8 cellular contexts compared by ENCODE assay signal in genomic region chr7:33107136-33108066, GRCh38. TPM values are rescaled to one million over a fixed set of nuclear protein-coding genes. Genes with fewer than 3 reads are reported as not detected.
DNase-seq lines count a peak whose midpoint lies in the region; ATAC-seq and TF ChIP-seq lines count a peak whose summit lies in the region.

No MANE protein-coding gene starts in this region.

- POLR2A ChIA-PET in A673 (lab: Charles Lee; ENCODE audit: low non-redundant PET) = no interaction called here

- ATAC-seq in HG02884 (IDR thresholded peaks at IDR 0.05; ENCODE audit: unreplicated experiment) = peak; percentile 40
- ATAC-seq in activated naive CD4-positive, alpha-beta T cell treated with anti-CD3 and anti-CD28 coated beads, Interleukin-2, amount 50 U/mL, for 72 hours = peak; percentile 23 to 29
- peak; percentile 44 for ATAC-seq in left ventricle myocardium superior

- H3K9me3 Mint-ChIP-seq in activated naive CD4-positive, alpha-beta T cell treated with anti-CD3 and anti-CD28 coated beads, Interleukin-2, amount 50 U/mL, for 72 hours = no peaks in the 10 kb centered on the region

- H3K36me3 Mint-ChIP-seq in activated naive CD4-positive, alpha-beta T cell treated with anti-CD3 and anti-CD28 coated beads, Interleukin-2, amount 50 U/mL, for 72 hours = no peaks in the 10 kb centered on the region

- H3K27ac ChIP-seq in A673 (ENCODE audit: low read depth, low read length, poor library complexity, severe bottlenecking) = no peak overlapping the region

- no TSS peak for BruUV-seq in A673 (replicated peaks; lab: Mats Ljungman, UMichigan)

- H3K4me1 ChIP-seq in A673 (ENCODE audit: insufficient read depth, low read length, poor library complexity, severe bottlenecking) = peaks cover 8% of the 10 kb centered on the region

- in situ Hi-C loops in G401 (cut with HindIII; ENCODE audit: low sequenced_read_pairs) = no loop called here

- DNase-seq in A673 (ENCODE audit: low spot score) (peak; percentile 58), G401 (ENCODE audit: low spot score) (peak; percentile 47), NCI-H460 (ENCODE audit: extremely low read depth, low read depth) (peak; percentile 28), left ventricle myocardium superior (no peak), renal cortical epithelial cell (ENCODE audit: low read depth) (peak; percentile 37)
- DNase-seq in activated naive CD4-positive, alpha-beta T cell treated with anti-CD3 and anti-CD28 coated beads, Interleukin-2, amount 50 U/mL, for 72 hours (ENCODE audit: low spot score in 2 of 2) = peak in 1 of 2 donors; percentile 46
- DNase-seq in activated CD8-positive, alpha-beta memory T cell treated with anti-CD3 and anti-CD28 coated beads, Interleukin-2, amount 50 U/mL, for 4 hours = no peak

- peaks cover 14% of the 10 kb centered on the region for H3K36me3 ChIP-seq in A673 (ENCODE audit: insufficient read depth, low read length, poor library complexity, severe bottlenecking)

- H3K4me3 ChIP-seq in A673 (ENCODE audit: low read depth, low read length, poor library complexity, severe bottlenecking) = peak overlapping the region; percentile 95

- no peaks in the 10 kb centered on the region for H3K27me3 ChIP-seq in A673 (replicated peaks; ENCODE audit: insufficient read depth, low read depth, low read length, poor library complexity)

- CTCF ChIA-PET in A673 (lab: Charles Lee) = interaction anchor here (1.1 kb wide), 1 partner anchor 261 kb away, joined by 5 read pairs; no protein-coding TSS in a partner anchor

- intact Hi-C loops in A673 (cut with micrococcal nuclease; ENCODE audit: unreplicated experiment) = loop anchor here (1.0 to 5.0 kb wide), 3 partner anchors 261 to 340 kb away; no protein-coding TSS in a partner anchor
- intact Hi-C loops in left ventricle myocardium superior (cut with micrococcal nuclease) = no loop called here

- peak; percentile 52 for TF ChIP-seq CTCF in A673 (conservative IDR thresholded peaks at IDR 0.05; ENCODE audit: low read depth, low read length)

- H3K27ac Mint-ChIP-seq in activated naive CD4-positive, alpha-beta T cell treated with anti-CD3 and anti-CD28 coated beads, Interleukin-2, amount 50 U/mL, for 72 hours = peak overlapping the region in 1 of 2 donors; percentile 86

- no peaks in the 10 kb centered on the region for H3K9me3 ChIP-seq in A673 (ENCODE audit: low read depth, low read length, poor library complexity, severe bottlenecking)

RNA-seq across cellular contexts. Expression of gene RP9, which starts 1.8 kb away (rescaled TPM):
- 29.3 and 29.5 TPM in 2 replicates for total RNA-seq in A673 (2021)
- 16.6 and 27.3 TPM in 2 replicates for total RNA-seq in G401 (2014; rRNA removed; shearing (Covaris generic))
- 35.7 and 35.8 TPM in 2 replicates for total RNA-seq in NCI-H460 (2014; rRNA removed; shearing (Covaris generic))
- polyA plus RNA-seq in NCI-H460 (2014; cell fraction: nucleus; rRNA removed) = 5.4 and 12.1 TPM in 2 replicates
- total RNA-seq in activated naive CD4-positive, alpha-beta T cell treated with anti-CD3 and anti-CD28 coated beads, Interleukin-2, amount 50 U/mL, for 72 hours = 10 to 100 TPM in 1 of 2 donors, 1 to 10 TPM in 1; 7.6 to 12.1 TPM
- total RNA-seq in left ventricle myocardium superior = 23.3 TPM
- 5.7 and 7.1 TPM in 2 replicates for total RNA-seq in renal cortical epithelial cell

RNA-seq across cellular contexts. Expression of gene BBS9, which starts 22.0 kb away (rescaled TPM):
- total RNA-seq in A673 (2021) = 9.0 and 9.4 TPM in 2 replicates
- 17.7 and 21.4 TPM in 2 replicates for total RNA-seq in G401 (2014; rRNA removed; shearing (Covaris generic))
- total RNA-seq in NCI-H460 (2014; rRNA removed; shearing (Covaris generic)) = 6.8 and 9.0 TPM in 2 replicates
- polyA plus RNA-seq in NCI-H460 (2014; cell fraction: nucleus; rRNA removed) = 5.9 and 8.5 TPM in 2 replicates
- total RNA-seq in activated naive CD4-positive, alpha-beta T cell treated with anti-CD3 and anti-CD28 coated beads, Interleukin-2, amount 50 U/mL, for 72 hours = 10 to 100 TPM in 1 of 2 donors, 1 to 10 TPM in 1; 9.6 to 14.4 TPM
- total RNA-seq in left ventricle myocardium superior = 9.6 TPM
- total RNA-seq in renal cortical epithelial cell = 12.0 and 23.7 TPM in 2 replicates

RNA-seq across cellular contexts. Expression of gene NT5C3A, which starts 44.8 kb away (rescaled TPM):
- 51.3 and 57.7 TPM in 2 replicates for total RNA-seq in A673 (2021)
- total RNA-seq in G401 (2014; rRNA removed; shearing (Covaris generic)) = 11.0 and 22.0 TPM in 2 replicates
- total RNA-seq in NCI-H460 (2014; rRNA removed; shearing (Covaris generic)) = 67.1 and 76.5 TPM in 2 replicates
- polyA plus RNA-seq in NCI-H460 (2014; cell fraction: nucleus; rRNA removed) = 54.4 and 63.0 TPM in 2 replicates
- 10 to 100 TPM; 37.9 to 53.5 TPM for total RNA-seq in activated naive CD4-positive, alpha-beta T cell treated with anti-CD3 and anti-CD28 coated beads, Interleukin-2, amount 50 U/mL, for 72 hours
- 28.4 TPM for total RNA-seq in left ventricle myocardium superior
- 26.5 and 67.7 TPM in 2 replicates for total RNA-seq in renal cortical epithelial cell

Comparison
In these comparisons a context has a peak if more than half of its experiments do, and no peak if none do; other contexts are left out.
1. DNase-seq: peak in A673 (single experiment), G401 (single experiment), NCI-H460 (single experiment) and renal cortical epithelial cell (single experiment); none in left ventricle myocardium superior (single experiment) and activated CD8-positive, alpha-beta memory T cell treated with anti-CD3 and anti-CD28 coated beads, Interleukin-2, amount 50 U/mL, for 4 hours (single experiment).
2. Peak in every context shown above with its lines, with median percentiles within 50 percentile points of each other: ATAC-seq.